In genomic region chr15:92820233-92821021, GRCh38 we compare ENCODE assay signal across 1 cellular context.
TF ChIP-seq lines count a peak whose summit lies in the region.

No MANE protein-coding gene starts in this region.

TF ChIP-seq in GM23338, 12 proteins besides CTCF, POLR2A, EP300 and RAD21:
- peak; percentile 44; the same call in 1 of the 2 replicates for TF ChIP-seq POLR2AphosphoS5 (IDR thresholded peaks at IDR 0.05; ENCODE audit: low read depth)
- TF ChIP-seq ZNF462 (CRISPR knock-in tag; IDR thresholded peaks at IDR 0.05): no peak
- TF ChIP-seq REST (IDR thresholded peaks at IDR 0.05; ENCODE audit: unreplicated experiment): no peak
- no peak for TF ChIP-seq JUNB (IDR thresholded peaks at IDR 0.05; ENCODE audit: unreplicated experiment)
- 0 out of 2 replicates have a peak, but pooled peaks have one; percentile 8 for TF ChIP-seq CREB1 (CRISPR knock-in tag; IDR thresholded peaks at IDR 0.05; ENCODE audit: low read depth)
- no peak for TF ChIP-seq NANOG (IDR thresholded peaks at IDR 0.05; ENCODE audit: borderline replicate concordance)
- TF ChIP-seq ZNF331 (CRISPR knock-in tag; IDR thresholded peaks at IDR 0.05; ENCODE audit: low read depth): no peak
- no peak for TF ChIP-seq STAT1 (IDR thresholded peaks at IDR 0.05; ENCODE audit: unreplicated experiment)
- TF ChIP-seq EZH2phosphoT487 (IDR thresholded peaks at IDR 0.05; ENCODE audit: unreplicated experiment): no peak
